6 cellular contexts compared by ENCODE assay signal in genomic region chr11:64303109-64304031, GRCh38. TPM values are rescaled to one million over a fixed set of nuclear protein-coding genes. Genes with fewer than 3 reads are reported as not detected.
DNase-seq lines count a peak whose midpoint lies in the region; ATAC-seq and TF ChIP-seq lines count a peak whose summit lies in the region.

No MANE protein-coding gene starts in this region.

- no peak for TF ChIP-seq RAD21 in SK-N-SH (IDR thresholded peaks at IDR 0.05; ENCODE audit: low read length)

- no peaks in the 10 kb centered on the region for H3K9me3 ChIP-seq in SK-N-SH

- peak overlapping the region; percentile 83 to 96; a peak in 3 of 4 replicates for H3K27ac ChIP-seq in SK-N-SH (ENCODE audit: low read depth in 2 of 2, low read length in 1 of 2)
- peak overlapping the region in 18 of 21 experiments; percentile 11 to 98 (median 90) for H3K27ac ChIP-seq in skin epidermis

- CTCF ChIA-PET in SK-N-SH (lab: Yijun Ruan, JAX) = interaction anchor here (0.9 to 6.7 kb wide), 28 partner anchors 8 to 814 kb away, joined by 3 to 196 read pairs (median 6); partner anchors contain the start of genes BAD, FERMT3, GPR137 and KCNK4

- H3K4me3 Mint-ChIP-seq in brain = peak overlapping the region in 3 of 5 experiments; percentile 90 to 96 (median 91)

- peaks cover 12% of the 10 kb centered on the region for H3F3A ChIP-seq in SK-N-SH (replicated peaks; ENCODE audit: insufficient read depth)

- H3K27me3 ChIP-seq in SK-N-SH (ENCODE audit: insufficient read depth) = no peaks in the 10 kb centered on the region

- peak overlapping the region; percentile 84 for H3K4me2 ChIP-seq in SK-N-SH

- H3K4me3 ChIP-seq in SK-N-SH (ENCODE audit: low read depth in 2 of 2, low read length in 1 of 2) (no peak overlapping the region), skin epidermis (peak overlapping the region in 2 of 7 experiments; percentile 75 to 80)

- TF ChIP-seq CTCF in SK-N-SH (IDR thresholded peaks at IDR 0.05) (no peak), brain (conservative IDR thresholded peaks at IDR 0.05) (no peak)

- peaks cover 49% of the 10 kb centered on the region for H3K27me3 Mint-ChIP-seq in brain

- no peak for TF ChIP-seq EP300 in SK-N-SH (IDR thresholded peaks at IDR 0.05; ENCODE audit: borderline replicate concordance in 1 of 2, low read depth in 1 of 2, low read length in 1 of 2)

- H3K27ac Mint-ChIP-seq in brain = no peak overlapping the region

- H4K20me1 ChIP-seq in SK-N-SH (ENCODE audit: insufficient read depth) = no peaks in the 10 kb centered on the region

- H2AFZ ChIP-seq in SK-N-SH (ENCODE audit: low read depth) = no peak overlapping the region

- no peaks in the 10 kb centered on the region for H3K9me2 ChIP-seq in SK-N-SH

- H3K9ac ChIP-seq in SK-N-SH = 0 out of 2 replicates have a peak overlapping the region, but pooled peaks have one; percentile 68

- peaks cover 5 to 18% of the 10 kb centered on the region in 2 experiments; a peak in 2 of 4 replicates for H3K4me1 ChIP-seq in SK-N-SH (ENCODE audit: control insufficient read depth in 1 of 2, insufficient read depth in 2 of 2, low read depth in 1 of 2, low read length in 1 of 2)

- peaks cover 40% of the 10 kb centered on the region for H3K4me1 Mint-ChIP-seq in brain

- H3K9me3 Mint-ChIP-seq in brain = peaks cover 0 to 3% (median 0%) of the 10 kb centered on the region in 5 experiments

- H3K36me3 Mint-ChIP-seq in brain = peaks cover 5% of the 10 kb centered on the region

- POLR2A ChIA-PET in SK-N-SH (lab: Yijun Ruan, JAX) = interaction anchor here (0.7 to 5.8 kb wide), 10 partner anchors 14 to 134 kb away, joined by 3 to 54 read pairs (median 4); partner anchors contain the start of genes FKBP2, PRDX5 and TRMT112

- no peak for DNase-seq in SK-N-SH
- no peak for DNase-seq in NCI-H446 (lab: John Stamatoyannopoulos, UW)

- H3K79me2 ChIP-seq in SK-N-SH (ENCODE audit: insufficient read depth) = peaks cover 22% of the 10 kb centered on the region; the same call in 1 of the 2 replicates

- WGBS in SK-N-SH (ENCODE audit: low lambda C conversion rate) = 96% methylated on average over 11 of the region's 13 CpGs

- ATAC-seq in SK-N-SH treated with all-trans-retinoic acid at 6 μM for 48 hours = no peak
- no peak for ATAC-seq in HG03520 (IDR thresholded peaks at IDR 0.05; ENCODE audit: unreplicated experiment)

- H3K36me3 ChIP-seq in SK-N-SH (replicated peaks in 1 of 2; ENCODE audit: control insufficient read depth in 1 of 2, insufficient read depth in 2 of 2, low read length in 1 of 2) = peaks cover 0 to 2% of the 10 kb centered on the region in 2 experiments

TF ChIP-seq in SK-N-SH, 30 proteins besides CTCF, POLR2A, EP300 and RAD21:
- no peak for TF ChIP-seq TCF12 (IDR thresholded peaks at IDR 0.05)
- TF ChIP-seq EZH2phosphoT487 (IDR thresholded peaks at IDR 0.05; ENCODE audit: borderline replicate concordance, low read depth) = no peak

TF ChIP-seq in SK-N-SH treated with all-trans-retinoic acid at 6 μM for 48 hours, 23 proteins besides CTCF, POLR2A, EP300 and RAD21 (continues in another document):
- TF ChIP-seq ZFP3 (CRISPR knock-in tag; IDR thresholded peaks at IDR 0.05) = no peak
- no peak for TF ChIP-seq CREB5 (CRISPR knock-in tag; IDR thresholded peaks at IDR 0.05; ENCODE audit: low read depth)
- no peak for TF ChIP-seq SNAI2 (CRISPR knock-in tag; IDR thresholded peaks at IDR 0.05)
- TF ChIP-seq PATZ1 (CRISPR knock-in tag; IDR thresholded peaks at IDR 0.05; ENCODE audit: borderline replicate concordance) = no peak
- no peak for TF ChIP-seq ZNF565 (CRISPR knock-in tag; conservative IDR thresholded peaks at IDR 0.05; ENCODE audit: low read depth)
- TF ChIP-seq BACH2 (CRISPR knock-in tag; IDR thresholded peaks at IDR 0.05; ENCODE audit: borderline replicate concordance) = no peak
- TF ChIP-seq CSDC2 (CRISPR knock-in tag; IDR thresholded peaks at IDR 0.05) = no peak
- no peak for TF ChIP-seq PPARA (CRISPR knock-in tag; IDR thresholded peaks at IDR 0.05; ENCODE audit: borderline replicate concordance)
- TF ChIP-seq TOX (CRISPR knock-in tag; IDR thresholded peaks at IDR 0.05; ENCODE audit: borderline replicate concordance) = no peak
- TF ChIP-seq CSRNP3 (CRISPR knock-in tag; IDR thresholded peaks at IDR 0.05) = no peak
- TF ChIP-seq TCF4 (CRISPR knock-in tag; IDR thresholded peaks at IDR 0.05; ENCODE audit: borderline replicate concordance) = no peak

RNA-seq across cellular contexts. Expression of gene ESRRA, which starts 2.0 kb away (rescaled TPM):
- 27.8 and 31.7 TPM in 2 replicates for polyA plus RNA-seq in SK-N-SH (2012; rRNA removed)
- polyA plus RNA-seq in SK-N-SH (2012; cell fraction: cytosol; rRNA removed) = 24.0 and 31.6 TPM in 2 replicates
- polyA plus RNA-seq in SK-N-SH (2012; cell fraction: nucleus; rRNA removed) = 42.5 and 71.4 TPM in 2 replicates
- 33.1 TPM for polyA plus RNA-seq in brain (ENCODE audit: insufficient read depth, low read depth, low replicate concordance)

RNA-seq across cellular contexts. Expression of gene CATSPERZ, which starts 3.2 kb away (rescaled TPM):
- polyA plus RNA-seq in SK-N-SH (2012; rRNA removed) = 0.54 and 0.67 TPM in 2 replicates
- 0.26 and 0.49 TPM in 2 replicates for polyA plus RNA-seq in SK-N-SH (2012; cell fraction: cytosol; rRNA removed)
- 2.4 and 5.9 TPM in 2 replicates for polyA plus RNA-seq in SK-N-SH (2012; cell fraction: nucleus; rRNA removed)
- polyA plus RNA-seq in brain (ENCODE audit: insufficient read depth, low read depth, low replicate concordance) = not detected

RNA-seq across cellular contexts. Expression of gene KCNK4, which starts 12.3 kb away (rescaled TPM):
- polyA plus RNA-seq in SK-N-SH (2012; rRNA removed) (0.13 and 0.16 TPM in 2 replicates), brain (ENCODE audit: insufficient read depth, low read depth, low replicate concordance) (3.4 TPM)
- 0.24 TPM in 1 of 2 replicates, not detected in the other for polyA plus RNA-seq in SK-N-SH (2012; cell fraction: cytosol; rRNA removed)
- polyA plus RNA-seq in SK-N-SH (2012; cell fraction: nucleus; rRNA removed) = 0.93 and 1.1 TPM in 2 replicates

RNA-seq across cellular contexts. Expression of gene TRMT112, which starts 14.0 kb away (rescaled TPM):
- polyA plus RNA-seq in SK-N-SH (2012; rRNA removed) = 649 and 699 TPM in 2 replicates
- 528 and 601 TPM in 2 replicates for polyA plus RNA-seq in SK-N-SH (2012; cell fraction: cytosol; rRNA removed)
- polyA plus RNA-seq in SK-N-SH (2012; cell fraction: nucleus; rRNA removed) = 225 and 384 TPM in 2 replicates
- 370 TPM for polyA plus RNA-seq in brain (ENCODE audit: insufficient read depth, low read depth, low replicate concordance)

RNA-seq across cellular contexts. Expression of gene PRDX5, which starts 14.6 kb away (rescaled TPM):
- polyA plus RNA-seq in SK-N-SH (2012; rRNA removed) (875 and 1,000 TPM in 2 replicates), brain (ENCODE audit: insufficient read depth, low read depth, low replicate concordance) (805 TPM)
- polyA plus RNA-seq in SK-N-SH (2012; cell fraction: cytosol; rRNA removed) = 911 and 944 TPM in 2 replicates
- 283 and 326 TPM in 2 replicates for polyA plus RNA-seq in SK-N-SH (2012; cell fraction: nucleus; rRNA removed)
